ENCODE assay signal across 40 cellular contexts in genomic region chr7:138543739-138544138, GRCh38.
"Had no signal": no experiment of that assay in that cellular context is flagged by ENCODE, and none has a peak within 500 bp of the region (broad histone marks: within the 10 kb centered on the region; RNA-seq: fewer than 3 reads in every experiment).

No MANE protein-coding gene starts in this region.

- H3K9me3 ChIP-seq: adrenal gland, ascending aorta, body of pancreas, breast epithelium had no signal

- H3K27me3 ChIP-seq: adrenal gland, ascending aorta, body of pancreas, brain microvascular endothelial cell, breast epithelium, cardiac muscle cell had no signal

- H3K4me1 ChIP-seq: adrenal gland, ascending aorta, body of pancreas, breast epithelium had no signal

- FAIRE-seq: astrocyte, bronchial epithelial cell had no signal

- H3K36me3 ChIP-seq: breast epithelium had no signal

- H3K27me3 Mint-ChIP-seq: activated naive CD4-positive, alpha-beta T cell treated with anti-CD3 and anti-CD28 coated beads, Interleukin-2, amount 10 ng/mL, durations not matched to agents 7 days and 5 days; activated naive CD4-positive, alpha-beta T cell treated with anti-CD3 and anti-CD28 coated beads, Interleukin-2, amount 50 U/mL, for 24 hours; activated naive CD8-positive, alpha-beta T cell; activated naive CD8-positive, alpha-beta T cell treated with anti-CD3 and anti-CD28 coated beads for 36 hours; activated naive CD8-positive, alpha-beta T cell treated with anti-CD3 and anti-CD28 coated beads, Interleukin-2, amount 10 ng/mL, durations not matched to agents 7 days and 5 days; activated naive CD8-positive, alpha-beta T cell treated with anti-CD3 and anti-CD28 coated beads, Interleukin-2, amount 50 U/mL, for 24 hours; activated T-cell treated with anti-CD3 and anti-CD28 coated beads, Interleukin-2, amount 50 U/mL, for 24 hours; activated T-helper 17 cell treated with anti-CD3 and anti-CD28 coated beads, Interleukin-2, amount 50 U/mL, for 72 hours; central memory CD8-positive, alpha-beta T cell had no signal

- H3K9me3 Mint-ChIP-seq: central memory CD8-positive, alpha-beta T cell had no signal

- H3K4me3 Mint-ChIP-seq: activated naive CD4-positive, alpha-beta T cell treated with anti-CD3 and anti-CD28 coated beads for 36 hours; activated naive CD4-positive, alpha-beta T cell treated with anti-CD3 and anti-CD28 coated beads, Interleukin-2, amount 10 ng/mL, durations not matched to agents 7 days and 5 days; activated naive CD4-positive, alpha-beta T cell treated with anti-CD3 and anti-CD28 coated beads, Interleukin-2, amount 50 U/mL, for 24 hours; activated naive CD8-positive, alpha-beta T cell; activated naive CD8-positive, alpha-beta T cell treated with anti-CD3 and anti-CD28 coated beads for 36 hours; activated naive CD8-positive, alpha-beta T cell treated with anti-CD3 and anti-CD28 coated beads, Interleukin-2, amount 10 ng/mL, durations not matched to agents 7 days and 5 days; activated naive CD8-positive, alpha-beta T cell treated with anti-CD3 and anti-CD28 coated beads, Interleukin-2, amount 50 U/mL, for 24 hours; activated T-cell treated with anti-CD3 and anti-CD28 coated beads, Interleukin-2, amount 50 U/mL, for 24 hours; activated T-cell treated with anti-CD3 and anti-CD28 coated beads, Interleukin-2, amount 50 U/mL, for 4 hours; activated T-cell treated with anti-CD3 and anti-CD28 coated beads, Interleukin-2, amount 50 U/mL, for 72 hours; activated T-helper 1 cell treated with anti-CD3 and anti-CD28 coated beads, Interleukin-12 subunit alpha, Interleukin-12 subunit beta, Interleukin-2, Interleukin-4 antibody, amounts not matched to agents 30 ng/mL and 10 ng/mL and 1 ng/mL, durations not matched to agents 14 hours and 24 hours and 36 hours; activated T-helper 17 cell treated with anti-CD3 and anti-CD28 coated beads, Interleukin-2, amount 50 U/mL, for 72 hours; brain; central memory CD8-positive, alpha-beta T cell had no signal

- H3K4me1 Mint-ChIP-seq: brain had no signal

- H3K27ac ChIP-seq: adrenal gland, ascending aorta, body of pancreas, brain microvascular endothelial cell, breast epithelium, cardiac muscle cell had no signal

- H3K4me3 ChIP-seq: adrenal gland, ascending aorta, body of pancreas, breast epithelium, cardiac muscle cell had no signal

- ATAC-seq: activated naive CD4-positive, alpha-beta T cell treated with anti-CD3 and anti-CD28 coated beads, Interleukin-2, amount 50 U/mL, for 72 hours; activated naive CD8-positive, alpha-beta T cell treated with anti-CD3 and anti-CD28 coated beads, Interleukin-2, amount 50 U/mL, for 24 hours; activated T-cell treated with anti-CD3 and anti-CD28 coated beads, Interleukin-2, amount 50 U/mL, for 4 hours; activated T-cell treated with anti-CD3 and anti-CD28 coated beads, Interleukin-2, amount 50 U/mL, for 72 hours; activated T-helper 17 cell treated with anti-CD3 and anti-CD28 coated beads, Interleukin-2, amount 50 U/mL, for 72 hours; body of pancreas had no signal

- DNase-seq: activated effector memory CD4-positive, alpha-beta T cell treated with anti-CD3 and anti-CD28 coated beads, Interleukin-2, amount 50 U/mL, for 16 hours; activated effector memory CD4-positive, alpha-beta T cell treated with Interleukin-2 at 50 U/mL for 16 hours; activated gamma-delta T cell; activated gamma-delta T cell treated with Interleukin-2 at 50 U/mL for 16 hours; activated naive CD4-positive, alpha-beta T cell; activated naive CD4-positive, alpha-beta T cell treated with anti-CD3 and anti-CD28 coated beads for 36 hours; activated naive CD4-positive, alpha-beta T cell treated with anti-CD3 and anti-CD28 coated beads, Interleukin-2, amount 10 ng/mL, durations not matched to agents 7 days and 5 days; activated naive CD4-positive, alpha-beta T cell treated with anti-CD3 and anti-CD28 coated beads, Interleukin-2, amount 50 U/mL, for 16 hours; activated naive CD4-positive, alpha-beta T cell treated with Interleukin-2 at 50 U/mL for 16 hours; activated naive CD8-positive, alpha-beta T cell treated with anti-CD3 and anti-CD28 coated beads for 36 hours; activated naive CD8-positive, alpha-beta T cell treated with anti-CD3 and anti-CD28 coated beads, Interleukin-2, amount 10 ng/mL, durations not matched to agents 7 days and 5 days; activated naive CD8-positive, alpha-beta T cell treated with anti-CD3 and anti-CD28 coated beads, Interleukin-2, amount 50 U/mL, for 24 hours; activated T-cell treated with anti-CD3 and anti-CD28 coated beads, Interleukin-2, amount 50 U/mL, for 1 hour; activated T-cell treated with anti-CD3 and anti-CD28 coated beads, Interleukin-2, amount 50 U/mL, for 24 hours; activated T-cell treated with anti-CD3 and anti-CD28 coated beads, Interleukin-2, amount 50 U/mL, for 4 hours; activated T-cell treated with anti-CD3 and anti-CD28 coated beads, Interleukin-2, amount 50 U/mL, for 48 hours; activated T-cell treated with anti-CD3 and anti-CD28 coated beads, Interleukin-2, amount 50 U/mL, for 72 hours; adrenal gland; amniotic stem cell; amygdala; anterior cingulate cortex; aorta; body of pancreas; brain microvascular endothelial cell; caudate nucleus; central memory CD4-positive, alpha-beta T cell; cerebellar nuclear complex had no signal

- H3K27ac Mint-ChIP-seq: activated naive CD4-positive, alpha-beta T cell treated with anti-CD3 and anti-CD28 coated beads for 36 hours; activated naive CD4-positive, alpha-beta T cell treated with anti-CD3 and anti-CD28 coated beads, Interleukin-2, amount 10 ng/mL, durations not matched to agents 7 days and 5 days; activated naive CD4-positive, alpha-beta T cell treated with anti-CD3 and anti-CD28 coated beads, Interleukin-2, amount 50 U/mL, for 24 hours; activated naive CD4-positive, alpha-beta T cell treated with anti-CD3 and anti-CD28 coated beads, Interleukin-2, amount 50 U/mL, for 72 hours; activated naive CD8-positive, alpha-beta T cell; activated naive CD8-positive, alpha-beta T cell treated with anti-CD3 and anti-CD28 coated beads for 36 hours; activated naive CD8-positive, alpha-beta T cell treated with anti-CD3 and anti-CD28 coated beads, Interleukin-2, amount 10 ng/mL, durations not matched to agents 7 days and 5 days; activated naive CD8-positive, alpha-beta T cell treated with anti-CD3 and anti-CD28 coated beads, Interleukin-2, amount 50 U/mL, for 24 hours; activated T-cell treated with anti-CD3 and anti-CD28 coated beads, Interleukin-2, amount 50 U/mL, for 24 hours; activated T-cell treated with anti-CD3 and anti-CD28 coated beads, Interleukin-2, amount 50 U/mL, for 72 hours; activated T-helper 1 cell treated with anti-CD3 and anti-CD28 coated beads, Interleukin-12 subunit alpha, Interleukin-12 subunit beta, Interleukin-2, Interleukin-4 antibody, amounts not matched to agents 30 ng/mL and 10 ng/mL and 1 ng/mL, durations not matched to agents 14 hours and 24 hours and 36 hours; activated T-helper 17 cell treated with anti-CD3 and anti-CD28 coated beads, Interleukin-2, amount 50 U/mL, for 72 hours; activated T-helper 2 cell treated with anti-CD3 and anti-CD28 coated beads, Interferon-gamma antibody, Interleukin-2, Interleukin-4, amounts not matched to agents 10 μg/mL and 5 μg/mL and 100 μg/mL, durations not matched to agents 14 hours and 24 hours and 36 hours had no signal
